In genomic region chr2:226652388-226652787, GRCh38 we compare ENCODE assay signal across 8 cellular contexts.
DNase-seq lines count a peak whose midpoint lies in the region; ATAC-seq and TF ChIP-seq lines count a peak whose summit lies in the region.

No MANE protein-coding gene starts in this region.

- H3K4me2 ChIP-seq in BLaER1 treated with 17β-estradiol and CSF1 and Interleukin-3, amounts not matched to agents 10 nM and 100 nM: peak overlapping the region; percentile 32 to 81 (median 45); a peak in 21 of 22 replicates

- no peak overlapping the region for H3K4me3 ChIP-seq in BLaER1 treated with 17β-estradiol and CSF1 and Interleukin-3, amounts not matched to agents 10 nM and 100 nM
- H3K4me3 ChIP-seq in fibroblast of pulmonary artery (replicated peaks; ENCODE audit: low read depth, low read length): no peak overlapping the region

- peaks cover 8 to 31% (median 22%) of the 10 kb centered on the region in 11 experiments; a peak in 21 of 22 replicates for H3K9me3 ChIP-seq in BLaER1 treated with 17β-estradiol and CSF1 and Interleukin-3, amounts not matched to agents 10 nM and 100 nM (replicated peaks in 1 of 11)

- H3K4me1 ChIP-seq in BLaER1 treated with 17β-estradiol and CSF1 and Interleukin-3, amounts not matched to agents 10 nM and 100 nM: peaks cover 27 to 44% (median 41%) of the 10 kb centered on the region in 10 experiments

- DNase-seq in NOMO-1 treated with dmso at 0.1 percent for 144 hours (lab: John Stamatoyannopoulos, UW; ENCODE audit: unreplicated experiment) (peak; percentile 70), fibroblast of pulmonary artery (ENCODE audit: low read depth) (peak; percentile 92), middle frontal gyrus (ENCODE audit: extremely low spot score, low spot score) (no peak), NCI-H2196 (lab: John Stamatoyannopoulos, UW; ENCODE audit: unreplicated experiment) (no peak), RPMI8226 (no peak), iPS-NIHi7 (ENCODE audit: extremely low spot score) (no peak)

- no peak for TF ChIP-seq CTCF in fibroblast of pulmonary artery (IDR thresholded peaks at IDR 0.05; ENCODE audit: low read length, missing control alignments)

- H4K20me1 ChIP-seq in BLaER1 treated with 17β-estradiol and CSF1 and Interleukin-3, amounts not matched to agents 10 nM and 100 nM: peaks cover 0 to 24% (median 0%) of the 10 kb centered on the region in 11 experiments; a peak in 4 of 22 replicates

- H3K27me3 ChIP-seq in BLaER1 treated with 17β-estradiol and CSF1 and Interleukin-3, amounts not matched to agents 10 nM and 100 nM: peaks cover 0 to 86% (median 0%) of the 10 kb centered on the region in 11 experiments; a peak in 9 of 22 replicates

- peak overlapping the region in 2 of 11 experiments; percentile 16 to 44; a peak in 3 of 22 replicates for H3K27ac ChIP-seq in BLaER1 treated with 17β-estradiol and CSF1 and Interleukin-3, amounts not matched to agents 10 nM and 100 nM

- no peak overlapping the region for H3K9ac ChIP-seq in BLaER1 treated with 17β-estradiol and CSF1 and Interleukin-3, amounts not matched to agents 10 nM and 100 nM

- ATAC-seq in GM21825 (IDR thresholded peaks at IDR 0.05; ENCODE audit: unreplicated experiment): peak; percentile 50

- H3K36me3 ChIP-seq in BLaER1 treated with 17β-estradiol and CSF1 and Interleukin-3, amounts not matched to agents 10 nM and 100 nM: no peaks in the 10 kb centered on the region; a peak in 1 of 22 replicates

Comparison
In these comparisons a context has a peak if more than half of its experiments do, and no peak if none do; other contexts are left out.
1. DNase-seq: peak in NOMO-1 treated with dmso at 0.1 percent for 144 hours (single experiment) and fibroblast of pulmonary artery (single experiment); none in middle frontal gyrus (single experiment), NCI-H2196 (single experiment), RPMI8226 (single experiment) and iPS-NIHi7 (single experiment).